Comparison of ENCODE assay signal across 26 cellular contexts in genomic region chr11:123443851-123444623, GRCh38. TPM values are rescaled to one million over a fixed set of nuclear protein-coding genes. Genes with fewer than 3 reads are reported as not detected.
DNase-seq lines count a peak whose midpoint lies in the region; ATAC-seq, FAIRE-seq and TF ChIP-seq lines count a peak whose summit lies in the region.
"Had no signal": no experiment of that assay in that cellular context is flagged by ENCODE, and none has a peak within 500 bp of the region (broad histone marks: within the 10 kb centered on the region; RNA-seq: fewer than 3 reads in every experiment).

No MANE protein-coding gene starts in this region.

- H3K18ac ChIP-seq in IMR-90 (ENCODE audit: low read depth, low read length): no peak overlapping the region

- no peak overlapping the region for H4K8ac ChIP-seq in IMR-90 (ENCODE audit: low read depth in 2 of 2, low read length in 2 of 2)

- H3K36me3 ChIP-seq in IMR-90 (ENCODE audit: control insufficient read depth, insufficient read depth, low read length) (no peaks in the 10 kb centered on the region; the same call in 1 of the 2 replicates), GM12878 (ENCODE audit: control insufficient read depth in 2 of 2, insufficient read depth in 2 of 2, low read length in 1 of 2) (peaks cover 2% of the 10 kb centered on the region in 2 experiments; a peak in 1 of 4 replicates), pancreas (no peaks in the 10 kb centered on the region), SK-N-SH (replicated peaks in 1 of 2; ENCODE audit: control insufficient read depth in 1 of 2, insufficient read depth in 2 of 2, low read length in 1 of 2) (no peaks in the 10 kb centered on the region)

- peak overlapping the region; percentile 73 for H3K27ac Mint-ChIP-seq in activated CD4-positive, alpha-beta T cell treated with anti-CD3 and anti-CD28 coated beads, Interleukin-2, amount 10 ng/mL, durations not matched to agents 24 days and 14 days

- no peak overlapping the region for H2BK5ac ChIP-seq in IMR-90 (ENCODE audit: low read depth, low read length, poor library complexity, severe bottlenecking)

- H3K4me3 ChIP-seq in IMR-90 (ENCODE audit: insufficient read depth, low read depth, low read length): no peak overlapping the region
- H3K4me3 ChIP-seq in GM12878: no peak overlapping the region
- H3K4me3 ChIP-seq in pancreas: no peak overlapping the region
- H3K4me3 ChIP-seq in SK-N-SH (ENCODE audit: low read depth in 2 of 2, low read length in 1 of 2): no peak overlapping the region
- no peak overlapping the region for H3K4me3 ChIP-seq in dorsolateral prefrontal cortex
- H3K4me3 ChIP-seq: BLaER1 treated with 17β-estradiol and CSF1 and Interleukin-3, amounts not matched to agents 10 nM and 100 nM; GM23248 had no signal

- POLR2A ChIA-PET in IMR-90 (lab: Charles Lee; ENCODE audit: unreplicated experiment) (no interaction called here), GM12878 (lab: Charles Lee) (interaction anchor here (0.5 to 1.1 kb wide), 2 partner anchors 12 to 342 kb away, joined by 3 read pairs; no protein-coding TSS in a partner anchor), SK-N-SH (lab: Yijun Ruan, JAX) (no interaction called here)

- H3K27ac ChIP-seq in IMR-90 (ENCODE audit: insufficient read depth, low read length) (no peak overlapping the region), GM12878 (ENCODE audit: control insufficient read depth, insufficient read depth) (no peak overlapping the region), pancreas (no peak overlapping the region), SK-N-SH (ENCODE audit: low read depth in 2 of 2, low read length in 1 of 2) (no peak overlapping the region), dorsolateral prefrontal cortex (no peak overlapping the region)
- H3K27ac ChIP-seq: 22Rv1; BLaER1 treated with 17β-estradiol and CSF1 and Interleukin-3, amounts not matched to agents 10 nM and 100 nM; GM23248 had no signal

- peaks cover 15 to 19% of the 10 kb centered on the region in 2 experiments; a peak in 3 of 4 replicates for H3K79me1 ChIP-seq in IMR-90 (ENCODE audit: low read depth in 1 of 2, low read length in 2 of 2)

- in situ Hi-C loops in IMR-90 (cut with MboI; ENCODE audit: low sequenced_read_pairs) (no loop called here), GM12878 (cut with MboI) (no loop called here)

- RAD21 ChIA-PET in GM12878 (lab: Charles Lee; ENCODE audit: unreplicated experiment): no interaction called here

- H2BK120ac ChIP-seq in IMR-90 (ENCODE audit: low read depth, low read length): no peak overlapping the region

- H3K79me2 ChIP-seq in GM12878 (ENCODE audit: control insufficient read depth, insufficient read depth, low read length) (no peaks in the 10 kb centered on the region), SK-N-SH (ENCODE audit: insufficient read depth) (peaks cover 31% of the 10 kb centered on the region)

- no peak overlapping the region for H2AK9ac ChIP-seq in IMR-90 (replicated peaks; ENCODE audit: low read depth, low read length, poor library complexity)

- H4K5ac ChIP-seq in IMR-90 (ENCODE audit: low read depth, low read length): no peak overlapping the region

- no peak overlapping the region for H3K4ac ChIP-seq in IMR-90 (ENCODE audit: low read depth, low read length)

- no peak overlapping the region for H2AK5ac ChIP-seq in IMR-90 (ENCODE audit: low read depth, low read length)

- DNase-seq in activated CD4-positive, alpha-beta T cell treated with anti-CD3 and anti-CD28 coated beads, Interleukin-2, amount 10 ng/mL, durations not matched to agents 24 days and 14 days: no peak
- no peak for DNase-seq in activated CD4-positive, alpha-beta T cell treated with anti-CD3 and anti-CD28 coated beads for 48 hours
- DNase-seq in IMR-90: no peak
- DNase-seq in GM12878 (ENCODE audit: low read depth, low spot score): no peak
- DNase-seq in pancreas: no peak
- DNase-seq in SK-N-SH: no peak
- DNase-seq in dorsolateral prefrontal cortex: no peak
- DNase-seq: Calu3; CD8-positive, alpha-beta memory T cell; DMS153; GDM1; GM23248; Kasumi-1; NCI-H1694; NCI-H2081; NCI-H2171; NCI-H345; NCI-H524; NCI-H774; NK-92 treated with Interleukin-12 subunit alpha and Interleukin-12 subunit beta, amount 100 ng/mL, for 24 hours; SIG-M5 had no signal

- no peak for TF ChIP-seq POLR2A in IMR-90 (IDR thresholded peaks at IDR 0.05; ENCODE audit: low read depth, low read length)
- TF ChIP-seq POLR2A in GM12878 (IDR thresholded peaks at IDR 0.05; ENCODE audit: low read depth, low read length): no peak

- H4K91ac ChIP-seq in IMR-90 (ENCODE audit: insufficient read depth, low read depth, low read length): no peak overlapping the region

- CTCF ChIA-PET in IMR-90 (lab: Yijun Ruan, JAX): interaction anchor here (0.7 kb wide), 1 partner anchor 110 kb away, joined by 3 read pairs; no protein-coding TSS in a partner anchor
- CTCF ChIA-PET in GM12878 (lab: Yijun Ruan, JAX): interaction anchor here (0.6 to 0.7 kb wide), 2 partner anchors 77 to 82 kb away, joined by 3 to 4 read pairs; no protein-coding TSS in a partner anchor
- CTCF ChIA-PET in SK-N-SH (lab: Yijun Ruan, JAX): interaction anchor here (1.1 to 1.9 kb wide), 2 partner anchors 10 to 31 kb away, joined by 3 to 4 read pairs; no protein-coding TSS in a partner anchor

- no peaks in the 10 kb centered on the region for H3K27me3 ChIP-seq in IMR-90 (ENCODE audit: control insufficient read depth, insufficient read depth, low read length)
- no peaks in the 10 kb centered on the region for H3K27me3 ChIP-seq in GM12878 (replicated peaks in 1 of 2; ENCODE audit: control insufficient read depth in 2 of 2, insufficient read depth in 2 of 2, low read length in 1 of 2)
- no peaks in the 10 kb centered on the region for H3K27me3 ChIP-seq in pancreas
- H3K27me3 ChIP-seq in SK-N-SH (ENCODE audit: insufficient read depth): no peaks in the 10 kb centered on the region
- H3K27me3 ChIP-seq in dorsolateral prefrontal cortex: peaks cover 0 to 5% (median 0%) of the 10 kb centered on the region in 45 donors
- H3K27me3 ChIP-seq: BLaER1 treated with 17β-estradiol and CSF1 and Interleukin-3, amounts not matched to agents 10 nM and 100 nM had no signal

- no peak overlapping the region for H2BK15ac ChIP-seq in IMR-90 (ENCODE audit: low read depth, low read length)

- H3K36me3 Mint-ChIP-seq in activated CD4-positive, alpha-beta T cell treated with anti-CD3 and anti-CD28 coated beads, Interleukin-2, amount 10 ng/mL, durations not matched to agents 24 days and 14 days (ENCODE audit: low read depth): peaks cover 70% of the 10 kb centered on the region

- no peaks in the 10 kb centered on the region for H3F3A ChIP-seq in SK-N-SH (replicated peaks; ENCODE audit: insufficient read depth)

- no peak overlapping the region for H3K9ac ChIP-seq in IMR-90 (ENCODE audit: low read depth, low read length)
- H3K9ac ChIP-seq in GM12878 (ENCODE audit: control insufficient read depth, insufficient read depth, low read length): no peak overlapping the region
- no peak overlapping the region for H3K9ac ChIP-seq in SK-N-SH
- H3K9ac ChIP-seq: BLaER1 treated with 17β-estradiol and CSF1 and Interleukin-3, amounts not matched to agents 10 nM and 100 nM; GM23248 had no signal

- no peaks in the 10 kb centered on the region for H3K9me3 ChIP-seq in IMR-90 (ENCODE audit: control insufficient read depth, insufficient read depth, low read length)
- H3K9me3 ChIP-seq in GM12878 (replicated peaks; ENCODE audit: control insufficient read depth, insufficient read depth, low read length): no peaks in the 10 kb centered on the region
- H3K9me3 ChIP-seq in pancreas: no peaks in the 10 kb centered on the region
- H3K9me3 ChIP-seq in SK-N-SH: no peaks in the 10 kb centered on the region

- H2AFZ ChIP-seq in IMR-90 (replicated peaks; ENCODE audit: low read length, poor library complexity) (no peak overlapping the region), GM12878 (ENCODE audit: control insufficient read depth, low read depth, low read length) (no peak overlapping the region), SK-N-SH (ENCODE audit: low read depth) (no peak overlapping the region)
- H2AFZ ChIP-seq: GM23248 had no signal

- peaks cover 5% of the 10 kb centered on the region for H3K9me3 Mint-ChIP-seq in activated CD4-positive, alpha-beta T cell treated with anti-CD3 and anti-CD28 coated beads, Interleukin-2, amount 10 ng/mL, durations not matched to agents 24 days and 14 days
- H3K9me3 Mint-ChIP-seq: CD8-positive, alpha-beta memory T cell had no signal

- TF ChIP-seq EP300 in GM12878 (IDR thresholded peaks at IDR 0.05; ENCODE audit: borderline replicate concordance in 1 of 2, control insufficient read depth in 1 of 2, low read depth in 2 of 2, low read length in 2 of 2): no peak
- no peak for TF ChIP-seq EP300 in SK-N-SH (IDR thresholded peaks at IDR 0.05; ENCODE audit: borderline replicate concordance in 1 of 2, low read depth in 1 of 2, low read length in 1 of 2)

- TF ChIP-seq RAD21 in IMR-90 (IDR thresholded peaks at IDR 0.05; ENCODE audit: low read length) (no peak), GM12878 (IDR thresholded peaks at IDR 0.05; ENCODE audit: insufficient read depth, low read depth, low read length) (no peak), SK-N-SH (IDR thresholded peaks at IDR 0.05; ENCODE audit: low read length) (no peak)

- no peak overlapping the region for H3K4me3 Mint-ChIP-seq in activated CD4-positive, alpha-beta T cell treated with anti-CD3 and anti-CD28 coated beads, Interleukin-2, amount 10 ng/mL, durations not matched to agents 24 days and 14 days
- H3K4me3 Mint-ChIP-seq: CD8-positive, alpha-beta memory T cell had no signal

- H3K4me1 Mint-ChIP-seq in activated CD4-positive, alpha-beta T cell treated with anti-CD3 and anti-CD28 coated beads, Interleukin-2, amount 10 ng/mL, durations not matched to agents 24 days and 14 days: peaks cover 67% of the 10 kb centered on the region

- SMC1A ChIA-PET in GM12878 (lab: Charles Lee; ENCODE audit: uncharacterized antibody, unreplicated experiment): interaction anchor here (1.0 to 1.4 kb wide), 3 partner anchors 9 to 37 kb away, joined by 3 to 10 read pairs (median 3); no protein-coding TSS in a partner anchor

- no peak overlapping the region for H2BK20ac ChIP-seq in IMR-90 (ENCODE audit: low read depth, low read length)

- H3K4me2 ChIP-seq in IMR-90 (ENCODE audit: low read depth, low read length): no peak overlapping the region
- no peak overlapping the region for H3K4me2 ChIP-seq in GM12878 (ENCODE audit: control insufficient read depth, insufficient read depth)
- no peak overlapping the region for H3K4me2 ChIP-seq in SK-N-SH

- no peak for ATAC-seq in IMR-90 (ENCODE audit: low read depth)
- peak; percentile 13; the same call in 2 of the 3 replicates for ATAC-seq in GM12878
- ATAC-seq in pancreas: no peak
- no peak for ATAC-seq in GM21367 (IDR thresholded peaks at IDR 0.05; ENCODE audit: unreplicated experiment)
- ATAC-seq: Panc1, SK-N-SH treated with all-trans-retinoic acid at 6 μM for 48 hours had no signal

- H4K20me1 ChIP-seq in IMR-90 (ENCODE audit: insufficient read depth, low read length) (0 out of 2 replicates have a peak, but pooled peaks cover 5% of the 10 kb centered on the region), GM12878 (ENCODE audit: control insufficient read depth, insufficient read depth) (no peaks in the 10 kb centered on the region), SK-N-SH (ENCODE audit: insufficient read depth) (no peaks in the 10 kb centered on the region)

- no peak for FAIRE-seq in GM12878 (lab: Jason Lieb, UNC)
- FAIRE-seq in pancreas (lab: Jason Lieb, UNC): no peak

- H3K23ac ChIP-seq in IMR-90 (ENCODE audit: low read depth, low read length): no peak overlapping the region

- H3K9me2 ChIP-seq in SK-N-SH: no peaks in the 10 kb centered on the region

- H3K9me1 ChIP-seq in IMR-90 (ENCODE audit: insufficient read depth, low read length): peaks cover 8% of the 10 kb centered on the region; the same call in 1 of the 2 replicates

- BruUV-seq in IMR-90 (replicated peaks; lab: Mats Ljungman, UMichigan) (no TSS peak), GM12878 (replicated peaks; lab: Mats Ljungman, UMichigan) (no TSS peak)

- no peaks in the 10 kb centered on the region for H3K27me3 Mint-ChIP-seq in activated CD4-positive, alpha-beta T cell treated with anti-CD3 and anti-CD28 coated beads, Interleukin-2, amount 10 ng/mL, durations not matched to agents 24 days and 14 days
- H3K27me3 Mint-ChIP-seq: CD8-positive, alpha-beta memory T cell had no signal

- H3K14ac ChIP-seq in IMR-90 (replicated peaks; ENCODE audit: low read depth, low read length): no peak overlapping the region

- intact Hi-C loops in activated CD4-positive, alpha-beta T cell treated with anti-CD3 and anti-CD28 coated beads, Interleukin-2, amount 10 ng/mL, durations not matched to agents 24 days and 14 days (cut with micrococcal nuclease): no loop called here
- intact Hi-C loops in IMR-90 (cut with micrococcal nuclease) (no loop called here), GM12878 (cut with micrococcal nuclease; ENCODE audit: unreplicated experiment) (no loop called here), pancreas (cut with DNase I) (no loop called here), dorsolateral prefrontal cortex (cut with DNase I) (no loop called here)

- dilution Hi-C loops in IMR-90 (cut with HindIII; ENCODE audit: low sequenced_read_pairs, unreplicated experiment): no loop called here

- TF ChIP-seq CTCF in IMR-90 (conservative IDR thresholded peaks at IDR 0.05; ENCODE audit: low read depth, low read length): no peak
- no peak for TF ChIP-seq CTCF in GM12878 (IDR thresholded peaks at IDR 0.05 in 2 of 3, conservative IDR thresholded peaks at IDR 0.05 in 1 of 3; ENCODE audit: control insufficient read depth in 2 of 3, extremely low read depth in 1 of 3, insufficient read depth in 1 of 3, low read depth in 3 of 3, low read length in 3 of 3)
- TF ChIP-seq CTCF in pancreas (IDR thresholded peaks at IDR 0.05): no peak
- TF ChIP-seq CTCF in SK-N-SH (IDR thresholded peaks at IDR 0.05): no peak
- no peak for TF ChIP-seq CTCF in dorsolateral prefrontal cortex (IDR thresholded peaks at IDR 0.05 in 54 of 56, conservative IDR thresholded peaks at IDR 0.05 in 2 of 56; ENCODE audit: low read depth in 1 of 56, partially characterized antibody in 56 of 56)

- H3K4me1 ChIP-seq in IMR-90 (ENCODE audit: control insufficient read depth, insufficient read depth, low read length): peaks cover 5% of the 10 kb centered on the region
- peaks cover 6% of the 10 kb centered on the region for H3K4me1 ChIP-seq in GM12878 (ENCODE audit: control insufficient read depth, insufficient read depth, low read length)
- H3K4me1 ChIP-seq in pancreas: no peaks in the 10 kb centered on the region
- H3K4me1 ChIP-seq in SK-N-SH (ENCODE audit: control insufficient read depth in 1 of 2, insufficient read depth in 2 of 2, low read depth in 1 of 2, low read length in 1 of 2): peaks cover 0 to 2% of the 10 kb centered on the region in 2 experiments; a peak in 1 of 4 replicates

- H3K56ac ChIP-seq in IMR-90 (ENCODE audit: extremely low read depth, insufficient read depth, low read length): no peak overlapping the region

- WGBS in IMR-90 (ENCODE audit: extremely low coverage in 2 of 2, insufficient read length in 1 of 2), 2 experiments: 89% methylated on average over 3 of the region's 5 CpGs; no CpG with 5 or more reads in 1 of the 2 experiments
- 92% methylated on average over 5 of the region's 5 CpGs for WGBS in GM12878 (ENCODE audit: insufficient coverage, insufficient replicate concordance, low lambda C conversion rate, missing lambda C conversion rate)
- 76 to 82% methylated on average over 5 of the region's 5 CpGs for WGBS in pancreas, 2 donors
- WGBS in SK-N-SH (ENCODE audit: low lambda C conversion rate): 92% methylated on average over 5 of the region's 5 CpGs

RNA-seq across cellular contexts. Expression of gene GRAMD1B, which starts 14.0 kb away (rescaled TPM):
- 117 TPM in 2 replicates for total RNA-seq in activated CD4-positive, alpha-beta T cell treated with anti-CD3 and anti-CD28 coated beads, Interleukin-2, amount 10 ng/mL, durations not matched to agents 24 days and 14 days
- total RNA-seq in IMR-90 (2012; rRNA removed) (6.1 and 7.2 TPM in 2 replicates), GM12878 (2014; rRNA removed) (26.4 and 29.9 TPM in 2 replicates), GM12878 (2014; rRNA removed; fragmentation: Illumina TruSeq; extraction: Trizol) (24.4 and 27.5 TPM in 2 replicates), GM12878 (2021) (49.1 and 52.1 TPM in 2 replicates), pancreas (1 to 10 TPM; 1.1 to 4.8 (median 2.2) TPM), dorsolateral prefrontal cortex (100 to 1,000 TPM in 104 of 120 experiments, 10 to 100 TPM in 16; 45.6 to 169 (median 124) TPM)
- polyA plus RNA-seq in IMR-90 (2012; rRNA removed) (7.1 and 9.2 TPM in 2 replicates), GM12878 (2011; rRNA removed) (25.3 and 32.3 TPM in 2 replicates), GM12878 (2014; fragmentation: Illumina TruSeq; extraction: Trizol) (25.7 and 28.2 TPM in 2 replicates), GM12878 (2014; fragmentation: Nextera tagmentation; extraction: Ambion mirVana) (1 to 10 TPM; 1.9 to 3.5 TPM), GM12878 (2014; rRNA removed) (35.7 and 37.5 TPM in 2 replicates), GM12878 (2016; fragmentation: Nextera tagmentation; extraction: Ambion mirVana) (10 to 100 TPM; 12.6 to 13.3 TPM), pancreas (1 to 10 TPM; 1.6 to 3.5 TPM), SK-N-SH (2012; rRNA removed) (14.0 and 14.5 TPM in 2 replicates)
- polyA plus RNA-seq in IMR-90 (2012; cell fraction: cytosol; rRNA removed): 3.9 and 6.4 TPM in 2 replicates
- polyA plus RNA-seq in IMR-90 (2012; cell fraction: nucleus; rRNA removed; ENCODE audit: low replicate concordance): 26.9 and 28.8 TPM in 2 replicates
- total RNA-seq in GM12878 (2013; cell fraction: nucleolus; rRNA removed): 194 and 207 TPM in 2 replicates
- polyA plus RNA-seq in GM12878 (2011; ENCODE audit: low read depth): 6.3 TPM
- 30.8 and 36.7 TPM in 2 replicates for polyA plus RNA-seq in GM12878 (2011; cell fraction: cytosol; rRNA removed)
- polyA plus RNA-seq in GM12878 (2011; cell fraction: nucleus; rRNA removed): 84.2 and 87.2 TPM in 2 replicates
- 11.4 and 11.5 TPM in 2 replicates for polyA plus RNA-seq in GM12878 (2012)
- 46.2 and 52.8 TPM in 2 replicates for polyA minus RNA-seq in GM12878 (2011; rRNA and poly(A)+ RNA removed)
- 19.5 and 22.4 TPM in 2 replicates for polyA minus RNA-seq in GM12878 (2011; cell fraction: cytosol; rRNA and poly(A)+ RNA removed)
- 33.9 and 57.1 TPM in 2 replicates for polyA minus RNA-seq in GM12878 (2011; cell fraction: nucleus; rRNA and poly(A)+ RNA removed)
- 7.1 and 8.4 TPM in 2 replicates for polyA plus RNA-seq in SK-N-SH (2012; cell fraction: cytosol; rRNA removed)
- 40.4 and 41.9 TPM in 2 replicates for polyA plus RNA-seq in SK-N-SH (2012; cell fraction: nucleus; rRNA removed)
